ENCODE assay signal across 8 cellular contexts in the genomic region with DNA sequence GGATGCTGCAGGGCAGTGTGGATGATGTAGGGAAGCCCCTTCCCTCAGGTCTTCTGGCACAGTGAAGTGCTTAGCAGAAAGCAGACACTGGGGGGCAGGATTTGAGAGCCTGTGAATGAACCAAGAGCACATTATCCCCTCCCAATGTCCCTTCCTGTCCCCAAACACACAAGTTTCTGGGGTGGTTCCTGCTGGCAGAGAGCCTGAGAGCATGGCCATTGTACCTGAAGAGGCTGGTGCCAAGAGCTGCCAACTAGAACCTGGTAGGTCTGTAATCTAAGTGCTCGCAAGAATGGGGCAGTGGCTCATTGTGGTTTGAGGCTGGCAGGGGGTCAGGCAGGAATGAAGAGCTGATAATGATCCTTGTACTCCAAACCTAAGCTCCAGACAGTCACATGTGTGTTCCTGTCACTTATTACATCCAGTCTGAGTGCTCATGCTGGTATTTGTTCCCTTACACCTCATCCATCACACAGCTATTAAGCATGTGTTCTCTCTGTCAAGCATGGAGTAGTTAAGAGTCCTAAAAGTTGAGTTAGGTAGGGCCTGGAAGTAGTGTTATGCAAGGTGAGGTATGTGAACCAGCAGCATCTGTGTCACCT. TPM values are rescaled to one million over a fixed set of nuclear protein-coding genes. Genes with fewer than 3 reads are reported as not detected.
DNase-seq lines count a peak whose midpoint lies in the region; ATAC-seq and TF ChIP-seq lines count a peak whose summit lies in the region.

No MANE protein-coding gene starts in this region.

- CTCF ChIA-PET in PC-3 (lab: Charles Lee) = interaction anchor here (0.6 to 1.8 kb wide), 6 partner anchors 154 to 390 kb away, joined by 3 to 9 read pairs (median 5); a partner anchor contains a TSS

- H3K4me3 ChIP-seq in HFF-Myc (replicated peaks; ENCODE audit: low read depth, low read length) = no peak overlapping the region
- no peak overlapping the region for H3K4me3 ChIP-seq in PC-3 (ENCODE audit: low read length)

- TF ChIP-seq CTCF in HFF-Myc (IDR thresholded peaks at IDR 0.05; ENCODE audit: low read depth, low read length, missing control alignments) = peak; percentile 32
- TF ChIP-seq CTCF in PC-3 (conservative IDR thresholded peaks at IDR 0.05; ENCODE audit: low read depth, low read length) = peak; percentile 66

- H3K9me3 ChIP-seq in PC-3 (ENCODE audit: low read length) = no peaks in the 10 kb centered on the region

- H3K27ac ChIP-seq in PC-3 (ENCODE audit: low read length) = no peak overlapping the region

- peak overlapping the region; percentile 58 for H3K4me2 ChIP-seq in PC-3 (ENCODE audit: low read length)

- no peak overlapping the region for H2AFZ ChIP-seq in PC-3 (ENCODE audit: low read length)

- intact Hi-C loops in PC-3 (cut with micrococcal nuclease) = loop anchor here (5.0 kb wide), 2 partner anchors 103 to 212 kb away; no protein-coding TSS in a partner anchor

- no peaks in the 10 kb centered on the region for H3K36me3 ChIP-seq in PC-3 (ENCODE audit: low read depth, low read length)

- no peaks in the 10 kb centered on the region for H3K79me2 ChIP-seq in PC-3 (ENCODE audit: low read length)

- ATAC-seq in PC-3 = peak; percentile 6; the same call in 1 of the 2 replicates
- no peak for ATAC-seq in GM21515 (IDR thresholded peaks at IDR 0.05; ENCODE audit: unreplicated experiment)
- ATAC-seq in GM21447 (IDR thresholded peaks at IDR 0.05; ENCODE audit: unreplicated experiment) = no peak

- H3F3A ChIP-seq in PC-3 (ENCODE audit: low read length, unreplicated experiment) = no peaks in the 10 kb centered on the region

- no peaks in the 10 kb centered on the region for H4K20me1 ChIP-seq in PC-3 (ENCODE audit: low read length)

- DNase-seq in DMS79 treated with DMSO at 0.1 percent for 48 hours (lab: John Stamatoyannopoulos, UW) (peak; percentile 40), HFF-Myc (ENCODE audit: extremely low read depth, low read depth) (no peak), PC-3 (peak; percentile 57), kidney tubule cell (ENCODE audit: low spot score) (peak; percentile 17), pons (ENCODE audit: low spot score) (no peak)
- no peak for DNase-seq in activated effector memory CD4-positive, alpha-beta T cell treated with anti-CD3 and anti-CD28 coated beads, Interleukin-2, amount 50 U/mL, for 16 hours

- no TSS peak for BruUV-seq in PC-3 (replicated peaks; lab: Mats Ljungman, UMichigan)

- no peaks in the 10 kb centered on the region for H3K27me3 ChIP-seq in PC-3 (ENCODE audit: low read length)

- H3K9ac ChIP-seq in PC-3 (ENCODE audit: low read length) = no peak overlapping the region

- H3K4me1 ChIP-seq in PC-3 (ENCODE audit: insufficient read depth, low read length) = peaks cover 26% of the 10 kb centered on the region

- POLR2A ChIA-PET in PC-3 (lab: Charles Lee; ENCODE audit: unreplicated experiment) = no interaction called here

- H3K9me2 ChIP-seq in PC-3 (replicated peaks; ENCODE audit: low read length) = no peaks in the 10 kb centered on the region

RNA-seq across cellular contexts. Expression of a gene that starts 6.7 kb away (rescaled TPM):
- total RNA-seq in PC-3 (2014; rRNA removed) = 0.15 TPM in 1 of 2 replicates, not detected in the other

RNA-seq across cellular contexts. Expression of a gene that starts 27.4 kb away (rescaled TPM):
- total RNA-seq in PC-3 (2014; rRNA removed) = 0.22 TPM in 1 of 2 replicates, not detected in the other

Comparison
In these comparisons a context has a peak if more than half of its experiments do, and no peak if none do; other contexts are left out.
1. DNase-seq: peak in DMS79 treated with DMSO at 0.1 percent for 48 hours (single experiment), PC-3 (single experiment) and kidney tubule cell (single experiment); none in HFF-Myc (single experiment), activated effector memory CD4-positive, alpha-beta T cell treated with anti-CD3 and anti-CD28 coated beads, Interleukin-2, amount 50 U/mL, for 16 hours (single experiment) and pons (single experiment).